In the genomic region with DNA sequence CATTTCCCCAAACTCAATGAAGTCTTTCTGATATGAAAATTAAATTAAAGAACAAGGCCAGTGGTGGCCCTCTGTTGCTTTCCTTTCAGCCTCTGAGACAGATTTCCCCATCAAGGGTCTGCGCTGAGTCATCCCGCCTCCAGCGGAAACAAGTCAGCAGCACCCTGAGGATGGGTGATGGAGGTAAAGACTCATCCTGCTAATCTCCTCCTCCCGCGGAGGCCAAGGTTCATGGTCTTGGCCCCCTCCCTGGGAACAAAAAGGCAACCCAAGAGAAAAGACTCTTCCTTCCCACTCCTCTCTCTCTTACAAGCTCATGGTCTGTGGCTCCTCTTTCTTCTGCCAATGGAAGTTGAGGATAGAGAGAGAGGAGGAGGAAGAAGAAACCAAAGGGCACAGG, we compare ENCODE assay signal across 13 cellular contexts. TPM values are rescaled to one million over a fixed set of nuclear protein-coding genes. Genes with fewer than 3 reads are reported as not detected.
DNase-seq lines count a peak whose midpoint lies in the region; ATAC-seq and TF ChIP-seq lines count a peak whose summit lies in the region.
"Had no signal": no experiment of that assay in that cellular context is flagged by ENCODE, and none has a peak within 500 bp of the region (broad histone marks: within the 10 kb centered on the region; RNA-seq: fewer than 3 reads in every experiment).

No MANE protein-coding gene starts in this region.

- H3K4me1 ChIP-seq in tibial artery = peaks cover 0 to 14% (median 5%) of the 10 kb centered on the region in 4 donors

- TF ChIP-seq CTCF in AG04450 (IDR thresholded peaks at IDR 0.05; ENCODE audit: low read depth, low read length) (no peak), tibial artery (IDR thresholded peaks at IDR 0.05) (no peak)

- CTCF ChIA-PET in AG04450 (lab: Charles Lee) = interaction anchor here (1.4 to 11.0 kb wide), 3 partner anchors 9 to 293 kb away, joined by 4 to 173 read pairs (median 107); a partner anchor contains a TSS
- CTCF ChIA-PET in activated naive CD4-positive, alpha-beta T cell treated with anti-CD3 and anti-CD28 coated beads for 36 hours (lab: Charles Lee) = interaction anchor here (0.7 to 9.0 kb wide), 2 partner anchors 72 to 172 kb away, joined by 3 to 135 read pairs; no protein-coding TSS in a partner anchor

- no peaks in the 10 kb centered on the region for H3K36me3 Mint-ChIP-seq in activated naive CD4-positive, alpha-beta T cell treated with anti-CD3 and anti-CD28 coated beads for 36 hours (ENCODE audit: low read depth)

- ATAC-seq in GM18511 (IDR thresholded peaks at IDR 0.05; ENCODE audit: unreplicated experiment) (no peak), left colon (no peak)

- no peaks in the 10 kb centered on the region for H3K9me3 Mint-ChIP-seq in activated naive CD4-positive, alpha-beta T cell treated with anti-CD3 and anti-CD28 coated beads for 36 hours

- no peaks in the 10 kb centered on the region for H3K36me3 ChIP-seq in tibial artery
- H3K36me3 ChIP-seq: adrenal gland, BLaER1, sigmoid colon, SJSA1 had no signal

- H3K27me3 ChIP-seq in AG04450 (ENCODE audit: control insufficient read depth, insufficient read depth, low read length) (no peaks in the 10 kb centered on the region), tibial artery (no peaks in the 10 kb centered on the region)
- H3K27me3 ChIP-seq: adrenal gland, BLaER1, sigmoid colon, SJSA1 had no signal

- intact Hi-C loops in activated naive CD4-positive, alpha-beta T cell treated with anti-CD3 and anti-CD28 coated beads for 36 hours (cut with micrococcal nuclease) = loop anchor here (5.0 to 10.0 kb wide), 2 partner anchors 543 to 950 kb away; a partner anchor contains a TSS
- intact Hi-C loops in tibial artery (cut with DNase I; ENCODE audit: low total_unique reads) (no loop called here), left colon (cut with DNase I, micrococcal nuclease) (no loop called here)

- peak overlapping the region; percentile 46 for H3K27ac Mint-ChIP-seq in activated naive CD4-positive, alpha-beta T cell treated with anti-CD3 and anti-CD28 coated beads for 36 hours

- POLR2A ChIA-PET in AG04450 (lab: Yijun Ruan, JAX) = interaction anchor here (0.6 to 2.1 kb wide), 5 partner anchors 9 to 255 kb away, joined by 4 to 11 read pairs (median 5); a partner anchor contains a TSS

- H3K27ac ChIP-seq in AG04450 (ENCODE audit: low read depth, low read length) (peak overlapping the region; percentile 78), tibial artery (no peak overlapping the region)
- H3K27ac ChIP-seq: BLaER1, SJSA1 had no signal

- peaks cover 46% of the 10 kb centered on the region for H3K4me1 Mint-ChIP-seq in activated naive CD4-positive, alpha-beta T cell treated with anti-CD3 and anti-CD28 coated beads for 36 hours (ENCODE audit: low read depth)

- DNase-seq in AG04450 (ENCODE audit: low read depth, low spot score) = no peak
- peak; percentile 41 for DNase-seq in RPMI7951 (ENCODE audit: low read depth)
- peak; percentile 71 for DNase-seq in activated naive CD4-positive, alpha-beta T cell treated with anti-CD3 and anti-CD28 coated beads for 36 hours
- DNase-seq in skeletal muscle cell (ENCODE audit: low read depth) = peak; percentile 74
- DNase-seq in cerebellar cortex (ENCODE audit: low spot score) = no peak
- no peak for DNase-seq in tibial artery
- no peak for DNase-seq in left colon
- DNase-seq: NCI-H1930, sigmoid colon had no signal

- H3K27me3 Mint-ChIP-seq in activated naive CD4-positive, alpha-beta T cell treated with anti-CD3 and anti-CD28 coated beads for 36 hours (ENCODE audit: low read depth) = no peaks in the 10 kb centered on the region

- no peaks in the 10 kb centered on the region for H3K9me3 ChIP-seq in AG04450 (ENCODE audit: control insufficient read depth, insufficient read depth, low read length)
- no peaks in the 10 kb centered on the region for H3K9me3 ChIP-seq in tibial artery
- H3K9me3 ChIP-seq: adrenal gland, BLaER1, sigmoid colon, SJSA1 had no signal

- H3K4me3 ChIP-seq in AG04450 (ENCODE audit: low read depth, low read length) (no peak overlapping the region), skeletal muscle cell (ENCODE audit: low read depth, low read length) (no peak overlapping the region), tibial artery (no peak overlapping the region)
- H3K4me3 ChIP-seq: adrenal gland, BLaER1, sigmoid colon, SJSA1 had no signal

- no peak overlapping the region for H3K4me3 Mint-ChIP-seq in activated naive CD4-positive, alpha-beta T cell treated with anti-CD3 and anti-CD28 coated beads for 36 hours

RNA-seq across cellular contexts. Expression of a gene that starts 9.0 kb away (rescaled TPM):
- polyA plus RNA-seq in AG04450 (2011; rRNA removed) = 130 and 152 TPM in 2 replicates
- 153 and 216 TPM in 2 replicates for polyA minus RNA-seq in AG04450 (2011; rRNA and poly(A)+ RNA removed)
- 17.1 and 17.8 TPM in 2 replicates for total RNA-seq in RPMI7951 (2014; rRNA removed; shearing (Covaris generic))
- 10 to 100 TPM; 24.2 to 26.4 TPM for total RNA-seq in activated naive CD4-positive, alpha-beta T cell treated with anti-CD3 and anti-CD28 coated beads for 36 hours
- 100 to 1,000 TPM; 105 to 114 TPM for total RNA-seq in left colon

RNA-seq across cellular contexts. Expression of a gene that starts 23.4 kb away (rescaled TPM):
- polyA plus RNA-seq in AG04450 (2011; rRNA removed) = 7.0 and 8.4 TPM in 2 replicates
- 8.9 and 12.0 TPM in 2 replicates for polyA minus RNA-seq in AG04450 (2011; rRNA and poly(A)+ RNA removed)
- 7.7 and 9.3 TPM in 2 replicates for total RNA-seq in RPMI7951 (2014; rRNA removed; shearing (Covaris generic))
- 1 to 10 TPM; 8.1 to 8.9 TPM for total RNA-seq in activated naive CD4-positive, alpha-beta T cell treated with anti-CD3 and anti-CD28 coated beads for 36 hours
- total RNA-seq in left colon = 10 to 100 TPM; 10.2 to 10.3 TPM

Comparison
In these comparisons a context has a peak if more than half of its experiments do, and no peak if none do; other contexts are left out.
1. DNase-seq: peak in RPMI7951 (single experiment), activated naive CD4-positive, alpha-beta T cell treated with anti-CD3 and anti-CD28 coated beads for 36 hours (single experiment) and skeletal muscle cell (single experiment); none in AG04450 (single experiment), cerebellar cortex (single experiment), tibial artery (0 of 2) and left colon (0 of 2).